ENCODE assay signal across 8 cellular contexts in genomic region chr1:9724706-9725476, GRCh38.
DNase-seq lines count a peak whose midpoint lies in the region; ATAC-seq and TF ChIP-seq lines count a peak whose summit lies in the region.

No MANE protein-coding gene starts in this region.

- H3K4me3 ChIP-seq in WERI-Rb-1 (ENCODE audit: low read depth, low read length) (no peak overlapping the region), mammary epithelial cell (replicated peaks in 1 of 3; ENCODE audit: insufficient read depth in 1 of 3, low read depth in 2 of 3, low read length in 3 of 3) (no peak overlapping the region)

- H3K79me2 ChIP-seq in mammary epithelial cell (ENCODE audit: insufficient read depth, low read length), result no peaks in the 10 kb centered on the region

- peak; percentile 33 to 45 for DNase-seq in AML-193 (lab: John Stamatoyannopoulos, UW)
- DNase-seq in GM19238 (ENCODE audit: insufficient read length, low spot score), result peak; percentile 82
- DNase-seq in NCI-H1105 treated with DMSO at 0.1 percent for 48 hours (lab: John Stamatoyannopoulos, UW), result peak; percentile 11
- peak; percentile 75 for DNase-seq in WERI-Rb-1
- DNase-seq in mammary epithelial cell, result peak; percentile 45
- peak; percentile 52 for DNase-seq in left kidney (ENCODE audit: low read depth, low spot score)
- peak; percentile 82 for DNase-seq in stimulated activated CD8-positive, alpha-beta memory T cell treated with anti-CD3 and anti-CD28 coated beads, Interleukin-4, amount 100 ng/mL, for 48 hours

- no peak overlapping the region for H3K9ac ChIP-seq in mammary epithelial cell (ENCODE audit: insufficient read depth, low read length)

- H3K9me3 ChIP-seq in WERI-Rb-1 (ENCODE audit: severe bottlenecking), result no peaks in the 10 kb centered on the region
- H3K9me3 ChIP-seq in mammary epithelial cell (replicated peaks; ENCODE audit: insufficient read depth, low read length), result no peaks in the 10 kb centered on the region

- no peaks in the 10 kb centered on the region for H4K20me1 ChIP-seq in mammary epithelial cell (ENCODE audit: insufficient read depth, low read length)

- H3K27ac ChIP-seq in WERI-Rb-1 (no peak overlapping the region), mammary epithelial cell (ENCODE audit: insufficient read depth, low read depth, low read length) (no peak overlapping the region)

- dilution Hi-C loops in mammary epithelial cell (cut with HindIII; ENCODE audit: low sequenced_read_pairs), result no loop called here

- no peak overlapping the region for H2AFZ ChIP-seq in mammary epithelial cell (ENCODE audit: low read depth, low read length)

- WGBS in mammary epithelial cell (ENCODE audit: low coverage, missing lambda C conversion rate), result 86% methylated on average over 15 of the region's 24 CpGs

- CTCF ChIA-PET in mammary epithelial cell (lab: Charles Lee; ENCODE audit: low non-redundant PET), result no interaction called here

- H3K4me2 ChIP-seq in mammary epithelial cell (ENCODE audit: insufficient read depth, low read depth, low read length), result no peak overlapping the region

- intact Hi-C loops in mammary epithelial cell (cut with micrococcal nuclease), result loop anchor here (1.0 kb wide), 3 partner anchors 98 to 189 kb away; no protein-coding TSS in a partner anchor

- no TSS peak for BruUV-seq in mammary epithelial cell (replicated peaks; lab: Mats Ljungman, UMichigan)

- H3K27me3 ChIP-seq in WERI-Rb-1 (ENCODE audit: insufficient read depth, low read depth, severe bottlenecking) (no peaks in the 10 kb centered on the region), mammary epithelial cell (ENCODE audit: insufficient read depth, low read length) (no peaks in the 10 kb centered on the region)

- ATAC-seq in GM19452 (IDR thresholded peaks at IDR 0.05; ENCODE audit: unreplicated experiment), result no peak

- H3K36me3 ChIP-seq in WERI-Rb-1, result peaks cover 41% of the 10 kb centered on the region
- peaks cover 5% of the 10 kb centered on the region for H3K36me3 ChIP-seq in mammary epithelial cell (ENCODE audit: insufficient read depth, low read length)

- TF ChIP-seq CTCF in WERI-Rb-1 (IDR thresholded peaks at IDR 0.05; ENCODE audit: low read depth, low read length), result peak; percentile 96
- TF ChIP-seq CTCF in mammary epithelial cell (conservative IDR thresholded peaks at IDR 0.05 in 1 of 2, IDR thresholded peaks at IDR 0.05 in 1 of 2; ENCODE audit: extremely low read depth in 1 of 2, insufficient read depth in 1 of 2, low read depth in 1 of 2, low read length in 2 of 2), result peak; percentile 87 to 91

- H3K4me1 ChIP-seq in mammary epithelial cell (ENCODE audit: insufficient read depth, low read length), result peaks cover 27% of the 10 kb centered on the region

- in situ Hi-C loops in mammary epithelial cell (cut with MboI; ENCODE audit: low sequenced_read_pairs in 2 of 2), result no loop called here

Comparison
In these comparisons a context has a peak if more than half of its experiments do, and no peak if none do; other contexts are left out.
1. DNase-seq: peak in every context shown above with its lines; median percentile 82 in GM19238; 82 in stimulated activated CD8-positive, alpha-beta memory T cell treated with anti-CD3 and anti-CD28 coated beads, Interleukin-4, amount 100 ng/mL, for 48 hours; 75 in WERI-Rb-1; 52 in left kidney; 45 in mammary epithelial cell; 39 in AML-193; 11 in NCI-H1105 treated with DMSO at 0.1 percent for 48 hours.